Comparison of ENCODE assay signal across 20 cellular contexts in genomic region chrX:123219916-123220315, GRCh38. TPM values are rescaled to one million over a fixed set of nuclear protein-coding genes. Genes with fewer than 3 reads are reported as not detected.
DNase-seq lines count a peak whose midpoint lies in the region; ATAC-seq, FAIRE-seq and TF ChIP-seq lines count a peak whose summit lies in the region.
"Had no signal": no experiment of that assay in that cellular context is flagged by ENCODE, and none has a peak within 500 bp of the region (broad histone marks: within the 10 kb centered on the region; RNA-seq: fewer than 3 reads in every experiment).

No MANE protein-coding gene starts in this region.

- H3K27ac ChIP-seq in astrocyte (ENCODE audit: low read depth, low read length), result no peak overlapping the region
- H3K27ac ChIP-seq: RWPE1, thyroid gland had no signal

- no peak overlapping the region for H3K4me3 ChIP-seq in astrocyte (ENCODE audit: insufficient read depth, low read depth, low read length)
- H3K4me3 ChIP-seq: lung, thyroid gland had no signal

- DNase-seq in DMS53 (lab: John Stamatoyannopoulos, UW) (peak; percentile 9), DMS53 treated with DMSO at 0.1 percent for 48 hours (lab: John Stamatoyannopoulos, UW; ENCODE audit: unreplicated experiment) (no peak), astrocyte (ENCODE audit: low read depth) (peak; percentile 14), iPS DF 19.7 (ENCODE audit: low read depth, low spot score) (peak; percentile 28), superior temporal gyrus (ENCODE audit: extremely low spot score) (peak; percentile 48), T-helper 1 cell (no peak)
- DNase-seq in stimulated activated CD8-positive, alpha-beta memory T cell treated with anti-CD3 and anti-CD28 coated beads, Interleukin-4, amount 100 ng/mL, for 48 hours, result no peak
- DNase-seq: 8988T; activated CD4-positive, alpha-beta T cell treated with anti-CD3 and anti-CD28 coated beads for 1 hour; activated CD8-positive, alpha-beta memory T cell treated with anti-CD3 and anti-CD28 coated beads, Interleukin-2, amount 50 U/mL, for 48 hours; activated naive CD4-positive, alpha-beta T cell treated with Interleukin-2 at 50 U/mL for 16 hours; CD4-positive, CD25-positive, alpha-beta regulatory T cell; effector CD8-positive, alpha-beta T cell; NCI-H774; stimulated activated CD4-positive, alpha-beta T cell treated with anti-CD3 and anti-CD28 coated beads, Interleukin-2, amount 100 ng/mL, for 48 hours; thyroid gland had no signal

- no peak overlapping the region for H3K27ac Mint-ChIP-seq in astrocyte (ENCODE audit: unreplicated experiment)
- H3K27ac Mint-ChIP-seq: CD4-positive, CD25-positive, alpha-beta regulatory T cell had no signal

- H3K4me2 ChIP-seq in astrocyte (ENCODE audit: low read length), result no peak overlapping the region

- H3K79me2 ChIP-seq in astrocyte (ENCODE audit: insufficient read depth, low read length), result no peaks in the 10 kb centered on the region

- no peaks in the 10 kb centered on the region for H3K4me1 ChIP-seq in astrocyte (ENCODE audit: insufficient read depth, low read length)
- H3K4me1 ChIP-seq: thyroid gland had no signal

- H3K9me3 Mint-ChIP-seq in astrocyte (ENCODE audit: unreplicated experiment), result no peaks in the 10 kb centered on the region

- no peaks in the 10 kb centered on the region for H3K27me3 Mint-ChIP-seq in astrocyte (ENCODE audit: low read depth, unreplicated experiment)
- H3K27me3 Mint-ChIP-seq: CD4-positive, CD25-positive, alpha-beta regulatory T cell had no signal

- peaks cover 16% of the 10 kb centered on the region for H3K4me1 Mint-ChIP-seq in astrocyte (ENCODE audit: low read depth, unreplicated experiment)
- H3K4me1 Mint-ChIP-seq: CD4-positive, CD25-positive, alpha-beta regulatory T cell had no signal

- H3K27me3 ChIP-seq in astrocyte (ENCODE audit: insufficient read depth, low read length), result no peaks in the 10 kb centered on the region
- H3K27me3 ChIP-seq: thyroid gland had no signal

- no peak overlapping the region for H3K9ac ChIP-seq in astrocyte (ENCODE audit: low read length)

- TF ChIP-seq CTCF in astrocyte (IDR thresholded peaks at IDR 0.05; ENCODE audit: insufficient read depth, low read depth, low read length), result no peak

- H3K36me3 Mint-ChIP-seq in astrocyte (ENCODE audit: low read depth, unreplicated experiment), result no peaks in the 10 kb centered on the region
- H3K36me3 Mint-ChIP-seq: CD4-positive, CD25-positive, alpha-beta regulatory T cell had no signal

- H4K20me1 ChIP-seq in astrocyte (ENCODE audit: insufficient read depth, low read length), result no peaks in the 10 kb centered on the region

- no peak for FAIRE-seq in astrocyte (lab: Jason Lieb, UNC)

- H3K4me3 Mint-ChIP-seq in astrocyte (ENCODE audit: unreplicated experiment), result no peak overlapping the region
- H3K4me3 Mint-ChIP-seq: CD4-positive, CD25-positive, alpha-beta regulatory T cell had no signal

- no peak overlapping the region for H2AFZ ChIP-seq in astrocyte (ENCODE audit: low read depth, low read length)

- no peak for ATAC-seq in activated CD4-positive, CD25-positive, alpha-beta regulatory T cell treated with anti-CD3 and anti-CD28 coated beads, Interleukin-2, amount 50 U/mL, for 24 hours

- no peaks in the 10 kb centered on the region for H3K36me3 ChIP-seq in astrocyte (ENCODE audit: insufficient read depth, low read length)
- H3K36me3 ChIP-seq: thyroid gland had no signal

- no peaks in the 10 kb centered on the region for H3K9me3 ChIP-seq in astrocyte (ENCODE audit: insufficient read depth, low read depth, low read length)
- H3K9me3 ChIP-seq: thyroid gland had no signal

RNA-seq across cellular contexts. Expression of gene GRIA3, which starts 35.8 kb away (rescaled TPM):
- 18.6 and 27.8 TPM in 2 replicates for total RNA-seq in astrocyte
- total RNA-seq: CD4-positive, CD25-positive, alpha-beta regulatory T cell; T-helper 2 cell treated with Interferon-gamma antibody and Interleukin-4, amounts not matched to agents 100 ng/mL and 5 ng/mL, for 36 hours had no signal

Comparison
In these comparisons a context has a peak if more than half of its experiments do, and no peak if none do; other contexts are left out.
1. DNase-seq: peak in DMS53 (single experiment), astrocyte (single experiment), iPS DF 19.7 (single experiment) and superior temporal gyrus (single experiment); none in DMS53 treated with DMSO at 0.1 percent for 48 hours (single experiment), stimulated activated CD8-positive, alpha-beta memory T cell treated with anti-CD3 and anti-CD28 coated beads, Interleukin-4, amount 100 ng/mL, for 48 hours (single experiment) and T-helper 1 cell (0 of 5).